1 cellular context compared by ENCODE assay signal in genomic region chr20:16574656-16575355, GRCh38.
A peak's percentile ranks its signal among the peaks of the same experiment; 100 is the strongest.
TF ChIP-seq lines count a peak whose summit lies in the region.

No MANE protein-coding gene starts in this region.

TF ChIP-seq in HEK293, 187 proteins besides CTCF, POLR2A, EP300 and RAD21 (continued from another document):
- TF ChIP-seq, protein P1, sequence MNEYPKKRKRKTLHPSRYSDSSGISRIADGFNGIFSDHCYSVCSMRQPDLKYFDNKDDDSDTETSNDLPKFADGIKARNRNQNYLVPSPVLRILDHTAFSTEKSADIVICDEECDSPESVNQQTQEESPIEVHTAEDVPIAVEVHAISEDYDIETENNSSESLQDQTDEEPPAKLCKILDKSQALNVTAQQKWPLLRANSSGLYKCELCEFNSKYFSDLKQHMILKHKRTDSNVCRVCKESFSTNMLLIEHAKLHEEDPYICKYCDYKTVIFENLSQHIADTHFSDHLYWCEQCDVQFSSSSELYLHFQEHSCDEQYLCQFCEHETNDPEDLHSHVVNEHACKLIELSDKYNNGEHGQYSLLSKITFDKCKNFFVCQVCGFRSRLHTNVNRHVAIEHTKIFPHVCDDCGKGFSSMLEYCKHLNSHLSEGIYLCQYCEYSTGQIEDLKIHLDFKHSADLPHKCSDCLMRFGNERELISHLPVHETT (tag by site-specific recombination; IDR thresholded peaks at IDR 0.05): no peak
- TF ChIP-seq, protein P2, sequence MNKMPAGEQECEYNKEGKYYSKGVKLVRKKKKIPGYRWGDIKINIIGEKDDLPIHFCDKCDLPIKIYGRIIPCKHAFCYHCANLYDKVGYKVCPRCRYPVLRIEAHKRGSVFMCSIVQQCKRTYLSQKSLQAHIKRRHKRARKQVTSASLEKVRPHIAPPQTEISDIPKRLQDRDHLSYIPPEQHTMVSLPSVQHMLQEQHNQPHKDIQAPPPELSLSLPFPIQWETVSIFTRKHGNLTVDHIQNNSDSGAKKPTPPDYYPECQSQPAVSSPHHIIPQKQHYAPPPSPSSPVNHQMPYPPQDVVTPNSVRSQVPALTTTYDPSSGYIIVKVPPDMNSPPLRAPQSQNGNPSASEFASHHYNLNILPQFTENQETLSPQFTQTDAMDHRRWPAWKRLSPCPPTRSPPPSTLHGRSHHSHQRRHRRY (tag by site-specific recombination; IDR thresholded peaks at IDR 0.05): no peak
- TF ChIP-seq, protein P3, sequence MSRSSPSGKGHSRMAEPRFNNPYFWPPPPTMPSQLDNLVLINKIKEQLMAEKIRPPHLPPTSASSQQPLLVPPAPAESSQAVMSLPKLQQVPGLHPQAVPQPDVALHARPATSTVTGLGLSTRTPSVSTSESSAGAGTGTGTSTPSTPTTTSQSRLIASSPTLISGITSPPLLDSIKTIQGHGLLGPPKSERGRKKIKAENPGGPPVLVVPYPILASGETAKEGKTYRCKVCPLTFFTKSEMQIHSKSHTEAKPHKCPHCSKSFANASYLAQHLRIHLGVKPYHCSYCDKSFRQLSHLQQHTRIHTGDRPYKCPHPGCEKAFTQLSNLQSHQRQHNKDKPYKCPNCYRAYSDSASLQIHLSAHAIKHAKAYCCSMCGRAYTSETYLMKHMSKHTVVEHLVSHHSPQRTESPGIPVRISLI (tag by site-specific recombination; IDR thresholded peaks at IDR 0.05): no peak
- TF ChIP-seq ZNF426 (tag by site-specific recombination; IDR thresholded peaks at IDR 0.05) (no peak), ZNF132 (tag by site-specific recombination; IDR thresholded peaks at IDR 0.05; ENCODE audit: borderline replicate concordance) (no peak), ZNF560 (tag by site-specific recombination; IDR thresholded peaks at IDR 0.05; ENCODE audit: borderline replicate concordance) (no peak), ZNF335 (tag by site-specific recombination; conservative IDR thresholded peaks at IDR 0.05) (peak; percentile 94)
